ENCODE assay signal across 8 cellular contexts in the genomic region with DNA sequence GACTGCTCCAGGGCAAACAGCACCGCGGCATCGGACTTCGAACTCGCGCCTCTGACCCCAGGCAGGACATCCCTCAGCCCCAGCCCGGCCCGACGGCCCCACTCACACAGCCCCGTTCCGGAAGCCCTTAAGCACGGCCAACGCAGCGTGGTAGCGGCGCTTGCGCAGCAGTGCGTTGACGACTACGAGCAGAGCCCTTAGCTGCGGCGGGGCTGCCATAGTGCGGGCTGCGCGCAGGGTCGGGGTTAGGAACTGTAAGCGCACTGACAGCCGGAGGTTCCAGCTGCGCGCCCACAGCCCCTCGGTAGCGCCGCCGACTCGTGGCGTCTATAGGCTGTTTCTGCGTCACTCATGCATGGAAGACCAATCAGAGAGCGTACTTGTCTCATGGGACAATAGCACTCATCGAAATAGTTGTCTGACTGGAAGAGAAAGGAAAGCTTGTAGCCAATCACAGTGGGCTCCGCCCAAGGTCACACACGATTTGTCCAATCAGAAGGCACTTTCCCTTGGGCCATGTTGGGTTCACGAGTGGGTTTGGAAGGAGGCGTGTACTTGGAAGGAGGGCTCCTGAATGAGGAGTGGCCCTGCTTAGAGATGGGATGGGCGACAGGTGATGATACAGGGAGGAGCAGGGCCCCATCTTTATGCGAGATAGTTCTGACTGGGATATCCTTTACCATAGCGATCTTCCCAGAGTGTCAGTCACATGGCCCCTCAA. TPM values are rescaled to one million over a fixed set of nuclear protein-coding genes. Genes with fewer than 3 reads are reported as not detected.
DNase-seq lines count a peak whose midpoint lies in the region; ATAC-seq and TF ChIP-seq lines count a peak whose summit lies in the region.

A gene with protein sequence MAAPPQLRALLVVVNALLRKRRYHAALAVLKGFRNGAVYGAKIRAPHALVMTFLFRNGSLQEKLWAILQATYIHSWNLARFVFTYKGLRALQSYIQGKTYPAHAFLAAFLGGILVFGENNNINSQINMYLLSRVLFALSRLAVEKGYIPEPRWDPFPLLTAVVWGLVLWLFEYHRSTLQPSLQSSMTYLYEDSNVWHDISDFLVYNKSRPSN (minus strand): TSS at position 322 of the 721 bp plus-strand sequence. CDS start 103 bp downstream, at position 219.

- no peak within 1 kb of the TSS for H3K9ac ChIP-seq in BLaER1 treated with 17β-estradiol and CSF1 and Interleukin-3, amounts not matched to agents 10 nM and 100 nM
- peak within 1 kb of the TSS; percentile 82 to 95 for H3K9ac ChIP-seq in duodenal mucosa (ENCODE audit: low read depth in 1 of 2, low read length in 2 of 2)

- H4K20me1 ChIP-seq in BLaER1 treated with 17β-estradiol and CSF1 and Interleukin-3, amounts not matched to agents 10 nM and 100 nM, result no peaks in the 10 kb centered on the region

- POLR2A ChIA-PET in activated CD4-positive, alpha-beta memory T cell treated with anti-CD3 and anti-CD28 coated beads for 36 hours (lab: Charles Lee), result interaction anchor here (0.5 to 2.7 kb wide), 12 partner anchors 11 to 900 kb away, joined by 3 to 24 read pairs (median 4); a partner anchor contains a TSS

- 3% methylated on average over 7 of the region's 46 CpGs for WGBS in right lobe of liver (ENCODE audit: insufficient coverage, low coverage, low lambda C conversion rate, missing lambda C conversion rate)

- no peaks in the 10 kb centered on the region for H3K36me3 Mint-ChIP-seq in activated CD4-positive, alpha-beta memory T cell treated with anti-CD3 and anti-CD28 coated beads for 36 hours

- H3K9me3 ChIP-seq in BLaER1 treated with 17β-estradiol and CSF1 and Interleukin-3, amounts not matched to agents 10 nM and 100 nM (replicated peaks in 1 of 11), result peaks cover 9 to 20% (median 16%) of the 10 kb centered on the region in 11 experiments
- H3K9me3 ChIP-seq in duodenal mucosa (ENCODE audit: control insufficient read depth in 1 of 2, low read length in 2 of 2) (no peaks in the 10 kb centered on the region), right lobe of liver (no peaks in the 10 kb centered on the region)

- no peaks in the 10 kb centered on the region for H3K9me3 Mint-ChIP-seq in activated CD4-positive, alpha-beta memory T cell treated with anti-CD3 and anti-CD28 coated beads for 36 hours

- H3K27ac ChIP-seq in BLaER1 treated with 17β-estradiol and CSF1 and Interleukin-3, amounts not matched to agents 10 nM and 100 nM, result no peak within 1 kb of the TSS
- H3K27ac ChIP-seq in duodenal mucosa (ENCODE audit: low read depth, low read length) (peak within 1 kb of the TSS; percentile 37), right lobe of liver (peak within 1 kb of the TSS; percentile 27 to 83 (median 31))

- peak; percentile 52 for TF ChIP-seq POLR2A in right lobe of liver (IDR thresholded peaks at IDR 0.05)

- peak within 1 kb of the TSS; percentile 75 for H3K27ac Mint-ChIP-seq in activated CD4-positive, alpha-beta memory T cell treated with anti-CD3 and anti-CD28 coated beads for 36 hours

- intact Hi-C loops in activated CD4-positive, alpha-beta memory T cell treated with anti-CD3 and anti-CD28 coated beads for 36 hours (cut with micrococcal nuclease), result loop anchor here (1.0 to 2.0 kb wide), 6 partner anchors 12 to 273 kb away; a partner anchor contains a TSS
- intact Hi-C loops in right lobe of liver (cut with DNase I), result loop anchor here in 1 of 2 donors (10.0 kb wide), 1 partner anchor 45 kb away; a partner anchor contains a TSS

- H3K4me1 ChIP-seq in BLaER1 treated with 17β-estradiol and CSF1 and Interleukin-3, amounts not matched to agents 10 nM and 100 nM, result peaks cover 0 to 9% (median 7%) of the 10 kb centered on the region in 10 experiments; a peak in 8 of 20 replicates
- H3K4me1 ChIP-seq in duodenal mucosa (ENCODE audit: control insufficient read depth in 1 of 2, insufficient read depth in 2 of 2, low read length in 2 of 2) (peaks cover 11 to 19% of the 10 kb centered on the region in 2 donors), right lobe of liver (peaks cover 0 to 28% (median 3%) of the 10 kb centered on the region in 4 donors)

- no peaks in the 10 kb centered on the region for H3K27me3 Mint-ChIP-seq in activated CD4-positive, alpha-beta memory T cell treated with anti-CD3 and anti-CD28 coated beads for 36 hours

- DNase-seq in NCI-H748 treated with DMSO at 0.1 percent for 48 hours (lab: John Stamatoyannopoulos, UW), result peak; percentile 98
- DNase-seq in activated CD4-positive, alpha-beta memory T cell treated with anti-CD3 and anti-CD28 coated beads for 36 hours, result peak; percentile 95
- peak; percentile 82 to 91 (median 89) for DNase-seq in right lobe of liver
- DNase-seq in stimulated activated CD4-positive, alpha-beta T cell treated with anti-CD3 and anti-CD28 coated beads, Interleukin-4, amount 100 ng/mL, for 4 hours, result peak; percentile 71 to 92

- peaks cover 23% of the 10 kb centered on the region for H3K4me1 Mint-ChIP-seq in activated CD4-positive, alpha-beta memory T cell treated with anti-CD3 and anti-CD28 coated beads for 36 hours (ENCODE audit: low read depth)

- peak; percentile 98 for ATAC-seq in GM19351 (IDR thresholded peaks at IDR 0.05; ENCODE audit: unreplicated experiment)
- ATAC-seq in HG03520 (IDR thresholded peaks at IDR 0.05; ENCODE audit: unreplicated experiment), result peak; percentile 94
- ATAC-seq in right lobe of liver, result peak; percentile 92 to 96 (median 94)

- TF ChIP-seq CTCF in right lobe of liver (IDR thresholded peaks at IDR 0.05), result no peak

- peaks cover 0 to 10% (median 7%) of the 10 kb centered on the region in 11 experiments; a peak in 9 of 22 replicates for H3K27me3 ChIP-seq in BLaER1 treated with 17β-estradiol and CSF1 and Interleukin-3, amounts not matched to agents 10 nM and 100 nM
- H3K27me3 ChIP-seq in duodenal mucosa (ENCODE audit: control insufficient read depth in 1 of 2, insufficient read depth in 2 of 2, low read length in 2 of 2) (no peaks in the 10 kb centered on the region), right lobe of liver (no peaks in the 10 kb centered on the region)

- H3K4me3 Mint-ChIP-seq in activated CD4-positive, alpha-beta memory T cell treated with anti-CD3 and anti-CD28 coated beads for 36 hours, result peak within 1 kb of the TSS; percentile 95

- CTCF ChIA-PET in activated CD4-positive, alpha-beta memory T cell treated with anti-CD3 and anti-CD28 coated beads for 36 hours (lab: Charles Lee), result interaction anchor here (0.8 to 2.9 kb wide), 5 partner anchors 12 to 263 kb away, joined by 3 to 16 read pairs (median 6); a partner anchor contains a TSS

- H3K4me3 ChIP-seq in BLaER1 treated with 17β-estradiol and CSF1 and Interleukin-3, amounts not matched to agents 10 nM and 100 nM, result peak within 1 kb of the TSS in 5 of 10 experiments; percentile 13 to 47 (median 23); a peak in 6 of 20 replicates
- H3K4me3 ChIP-seq in duodenal mucosa (ENCODE audit: low read depth in 1 of 2, low read length in 2 of 2) (peak within 1 kb of the TSS; percentile 86 to 98), right lobe of liver (peak within 1 kb of the TSS; percentile 65 to 81 (median 75))

- peak within 1 kb of the TSS in 7 of 11 experiments; percentile 9 to 55 (median 39); a peak in 9 of 22 replicates for H3K4me2 ChIP-seq in BLaER1 treated with 17β-estradiol and CSF1 and Interleukin-3, amounts not matched to agents 10 nM and 100 nM

- no peaks in the 10 kb centered on the region for H3K36me3 ChIP-seq in BLaER1 treated with 17β-estradiol and CSF1 and Interleukin-3, amounts not matched to agents 10 nM and 100 nM
- H3K36me3 ChIP-seq in duodenal mucosa (ENCODE audit: control insufficient read depth in 1 of 2, insufficient read depth in 2 of 2, low read length in 2 of 2) (no peaks in the 10 kb centered on the region), right lobe of liver (no peaks in the 10 kb centered on the region)

RNA-seq across cellular contexts. Expression of the gene that starts here (rescaled TPM):
- total RNA-seq in activated CD4-positive, alpha-beta memory T cell treated with anti-CD3 and anti-CD28 coated beads for 36 hours, result 10 to 100 TPM in 1 of 2 experiments, 1 to 10 TPM in 1; 8.7 to 11.6 TPM
- total RNA-seq in right lobe of liver, result 10 to 100 TPM in 4 of 6 experiments, 1 to 10 TPM in 2; 5.5 to 17.8 (median 12.9) TPM

Comparison
In these comparisons a context has a peak if more than half of its experiments do, and no peak if none do; other contexts are left out.
1. H3K27ac ChIP-seq: peak in duodenal mucosa (single experiment) and right lobe of liver (3 of 3); none in BLaER1 treated with 17β-estradiol and CSF1 and Interleukin-3, amounts not matched to agents 10 nM and 100 nM (0 of 11).
2. H3K9ac ChIP-seq: peak in duodenal mucosa (2 of 2); none in BLaER1 treated with 17β-estradiol and CSF1 and Interleukin-3, amounts not matched to agents 10 nM and 100 nM (0 of 11).
3. Peak in every context shown above with its lines, with median percentiles within 50 percentile points of each other: ATAC-seq and DNase-seq.